In genomic region chr17:64965826-64966283, GRCh38 we compare ENCODE assay signal across 8 cellular contexts. TPM values are rescaled to one million over a fixed set of nuclear protein-coding genes. Genes with fewer than 3 reads are reported as not detected.
DNase-seq lines count a peak whose midpoint lies in the region; ATAC-seq and TF ChIP-seq lines count a peak whose summit lies in the region.
"Not testable (repeated sequence)": the region's sequence is repeated elsewhere in the genome, so short reads cannot be mapped to it uniquely, and the experiment has no call there.

No MANE protein-coding gene starts in this region.

- H3K27ac Mint-ChIP-seq in activated CD4-positive, alpha-beta T cell treated with anti-CD3 and anti-CD28 coated beads for 36 hours, result peak overlapping the region; percentile 55

- H3K4me1 ChIP-seq in BE2C, result not testable (repeated sequence)

- peak overlapping the region; percentile 48 for H3K4me3 Mint-ChIP-seq in activated CD4-positive, alpha-beta T cell treated with anti-CD3 and anti-CD28 coated beads for 36 hours

- ATAC-seq in GM19025 (IDR thresholded peaks at IDR 0.05; ENCODE audit: low read depth, unreplicated experiment) (peak; percentile 92), HG03103 (IDR thresholded peaks at IDR 0.05; ENCODE audit: low read depth, unreplicated experiment) (peak; percentile 80)
- peak; percentile 85 for ATAC-seq in activated CD4-positive, alpha-beta T cell treated with anti-CD3 and anti-CD28 coated beads for 36 hours

- H3K9me3 Mint-ChIP-seq in activated CD4-positive, alpha-beta T cell treated with anti-CD3 and anti-CD28 coated beads for 36 hours (ENCODE audit: low read depth), result not testable (repeated sequence)

- CTCF ChIA-PET in activated CD4-positive, alpha-beta T cell treated with anti-CD3 and anti-CD28 coated beads for 36 hours (lab: Charles Lee), result interaction anchor here (0.7 to 1.2 kb wide), 2 partner anchors 23 to 691 kb away, joined by 3 to 5 read pairs; no protein-coding TSS in a partner anchor

- H3K27me3 Mint-ChIP-seq in activated CD4-positive, alpha-beta T cell treated with anti-CD3 and anti-CD28 coated beads for 36 hours, result not testable (repeated sequence)

- TF ChIP-seq CTCF in BE2C (IDR thresholded peaks at IDR 0.05; ENCODE audit: low read depth, low read length), result peak; percentile 29; the same call in 1 of the 2 replicates

- DNase-seq in BE2C (peak; percentile 81), NCI-H446 (lab: John Stamatoyannopoulos, UW) (peak; percentile 18 to 57), cerebellum (ENCODE audit: low spot score) (peak; percentile 20), left kidney (ENCODE audit: low read depth, low spot score) (peak; percentile 79)
- peak; percentile 85 for DNase-seq in activated CD4-positive, alpha-beta T cell treated with anti-CD3 and anti-CD28 coated beads for 36 hours
- peak; percentile 58 to 74 for DNase-seq in stimulated activated CD4-positive, alpha-beta T cell treated with anti-CD3 and anti-CD28 coated beads, Interleukin-1b, Interleukin-23, amount 100 ng/mL, for 4 hours (ENCODE audit: low read depth in 2 of 2)

- peaks cover 63% of the 10 kb centered on the region for H3K4me1 Mint-ChIP-seq in activated CD4-positive, alpha-beta T cell treated with anti-CD3 and anti-CD28 coated beads for 36 hours

- not testable (repeated sequence) for H3K27me3 ChIP-seq in BE2C

- H3K36me3 ChIP-seq in BE2C, result not testable (repeated sequence)

- intact Hi-C loops in activated CD4-positive, alpha-beta T cell treated with anti-CD3 and anti-CD28 coated beads for 36 hours (cut with DNase I, micrococcal nuclease), result loop anchor here (1.0 to 5.0 kb wide), 4 partner anchors 76 to 171 kb away; partner anchors contain the start of gene RGS9 (in 1 of the 2)

- H3K9me3 ChIP-seq in BE2C, result not testable (repeated sequence)

- H3K4me3 ChIP-seq in BE2C (ENCODE audit: low read depth, low read length), result peak overlapping the region; percentile 30

- not testable (repeated sequence) for H3K36me3 Mint-ChIP-seq in activated CD4-positive, alpha-beta T cell treated with anti-CD3 and anti-CD28 coated beads for 36 hours (ENCODE audit: low read depth)

- POLR2A ChIA-PET in activated CD4-positive, alpha-beta T cell treated with anti-CD3 and anti-CD28 coated beads for 36 hours (lab: Charles Lee), result not testable (repeated sequence)

RNA-seq across cellular contexts. Expression of gene LRRC37A3, which starts 46.6 kb away (rescaled TPM):
- 4.2 TPM for polyA plus RNA-seq in BE2C (2012; ENCODE audit: insufficient read depth, insufficient read length, low read depth)
- 1 to 10 TPM; 2.6 to 3.3 TPM for total RNA-seq in activated CD4-positive, alpha-beta T cell treated with anti-CD3 and anti-CD28 coated beads for 36 hours
- 33.6 TPM for total RNA-seq in cerebellum

Comparison
In these comparisons a context has a peak if more than half of its experiments do, and no peak if none do; other contexts are left out.
1. Peak in every context shown above with its lines: DNase-seq, ATAC-seq and H3K4me3 ChIP-seq.
2. DNase-seq: peak in every context shown above with its lines; median percentile 85 in activated CD4-positive, alpha-beta T cell treated with anti-CD3 and anti-CD28 coated beads for 36 hours; 81 in BE2C; 79 in left kidney; 66 in stimulated activated CD4-positive, alpha-beta T cell treated with anti-CD3 and anti-CD28 coated beads, Interleukin-1b, Interleukin-23, amount 100 ng/mL, for 4 hours; 38 in NCI-H446; 20 in cerebellum.